ENCODE assay signal across 8 cellular contexts in the genomic region with DNA sequence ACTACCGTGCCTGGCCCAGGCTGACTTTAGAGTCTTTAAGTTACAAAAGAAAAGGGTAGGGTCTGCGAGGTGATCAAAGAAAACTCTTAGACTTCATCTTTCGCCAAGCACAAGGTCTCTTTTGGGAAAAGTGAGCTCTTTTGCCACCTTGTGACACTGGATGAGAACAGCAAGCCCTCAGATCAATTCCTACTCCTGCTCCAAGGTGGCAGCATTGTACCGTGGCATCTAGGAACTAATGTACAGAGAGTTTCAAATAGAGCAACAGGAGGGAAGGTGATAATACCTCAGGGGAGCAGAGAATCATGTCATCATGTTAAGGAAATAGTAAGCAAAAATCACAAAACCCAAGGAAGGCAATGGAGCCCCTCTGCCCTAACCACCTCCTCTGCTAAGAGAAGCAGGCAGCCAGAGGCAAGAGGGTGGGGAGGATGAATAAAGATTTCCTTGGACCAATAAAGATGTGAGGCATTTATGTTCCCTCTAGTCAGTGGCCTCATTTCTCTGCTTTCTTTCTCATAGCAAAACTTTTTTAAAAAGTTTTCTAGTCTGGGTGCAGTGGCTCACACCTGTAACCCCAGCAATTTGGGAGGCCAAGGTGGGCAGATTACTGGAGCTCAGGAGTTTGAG. TPM values are rescaled to one million over a fixed set of nuclear protein-coding genes. Genes with fewer than 3 reads are reported as not detected.
A peak's percentile ranks its signal among the peaks of the same experiment; 100 is the strongest.
DNase-seq lines count a peak whose midpoint lies in the region; ATAC-seq and TF ChIP-seq lines count a peak whose summit lies in the region.

No MANE protein-coding gene starts in this region.

- peak; percentile 58 for DNase-seq in AG09319 (ENCODE audit: extremely low read depth, low read depth)
- DNase-seq in NCI-H1092 treated with DMSO at 0.1 percent for 48 hours (lab: John Stamatoyannopoulos, UW) = peak; percentile 69
- DNase-seq in SIG-M5 treated with dmso at 0.1 percent for 504 hours (lab: John Stamatoyannopoulos, UW; ENCODE audit: unreplicated experiment) = peak; percentile 87
- DNase-seq in activated effector memory CD4-positive, alpha-beta T cell treated with Interleukin-2 at 50 U/mL for 16 hours = peak; percentile 33
- DNase-seq in foreskin keratinocyte = peak in 1 of 2 donors; percentile 79
- DNase-seq in ovary = peak; percentile 45 to 60 (median 56)
- DNase-seq in upper lobe of right lung = no peak

- no peaks in the 10 kb centered on the region for H3K27me3 ChIP-seq in foreskin keratinocyte
- H3K27me3 ChIP-seq in ovary = no peaks in the 10 kb centered on the region
- H3K27me3 ChIP-seq in upper lobe of right lung = no peaks in the 10 kb centered on the region

- H3K27ac ChIP-seq in foreskin keratinocyte = no peak overlapping the region
- no peak overlapping the region for H3K27ac ChIP-seq in ovary
- H3K27ac ChIP-seq in upper lobe of right lung = no peak overlapping the region

- TF ChIP-seq POLR2A in ovary (IDR thresholded peaks at IDR 0.05) = no peak

- H3K36me3 ChIP-seq in ovary (no peaks in the 10 kb centered on the region), upper lobe of right lung (no peaks in the 10 kb centered on the region)

- TF ChIP-seq EP300 in ovary (IDR thresholded peaks at IDR 0.05) = no peak

- no peaks in the 10 kb centered on the region for H3K4me1 ChIP-seq in foreskin keratinocyte
- H3K4me1 ChIP-seq in ovary (ENCODE audit: insufficient read depth) = no peaks in the 10 kb centered on the region
- H3K4me1 ChIP-seq in upper lobe of right lung = peaks cover 3% of the 10 kb centered on the region

- ATAC-seq in GM19397 (IDR thresholded peaks at IDR 0.05; ENCODE audit: unreplicated experiment) (peak; percentile 61), foreskin keratinocyte (peak; percentile 81), upper lobe of right lung (peak; percentile 98)

- H3K4me3 ChIP-seq in ovary (no peak overlapping the region), upper lobe of right lung (no peak overlapping the region)

- intact Hi-C loops in ovary (cut with DNase I) (loop anchor here in 2 of 4 donors (10.0 kb wide), 2 partner anchors 71 to 759 kb away; no protein-coding TSS in a partner anchor), upper lobe of right lung (cut with DNase I) (no loop called here)

- TF ChIP-seq CTCF in AG09319 (IDR thresholded peaks at IDR 0.05; ENCODE audit: low read depth, low read length) (no peak; the same call in none of the 2 replicates), foreskin keratinocyte (conservative IDR thresholded peaks at IDR 0.05) (peak; percentile 100), ovary (IDR thresholded peaks at IDR 0.05) (peak; percentile 64 to 90 (median 78)), upper lobe of right lung (IDR thresholded peaks at IDR 0.05) (peak; percentile 92)

- H3K9me3 ChIP-seq in ovary (no peaks in the 10 kb centered on the region), upper lobe of right lung (no peaks in the 10 kb centered on the region)

- whole genome bisulfite sequencing in ovary, 3 donors = 7 to 15% (median 11%) methylated on average over 4 of the region's 4 CpGs

RNA-seq across cellular contexts. Expression of gene C17orf78, which starts 2.1 kb away (rescaled TPM):
- total RNA-seq in foreskin keratinocyte (not detected in 2 replicates), ovary (not detected), upper lobe of right lung (not detected)
- polyA plus RNA-seq in foreskin keratinocyte (not detected in 2 replicates), ovary (not detected)

RNA-seq across cellular contexts. Expression of gene ACACA, which starts 33.0 kb away (rescaled TPM):
- total RNA-seq in foreskin keratinocyte = 89.8 and 90.2 TPM in 2 replicates
- polyA plus RNA-seq in foreskin keratinocyte = 30.1 and 33.2 TPM in 2 replicates
- 100 to 1,000 TPM in 1 of 7 donors, 10 to 100 TPM in 6; 20.5 to 104 (median 43.3) TPM for total RNA-seq in ovary
- 10 to 100 TPM; 10.9 to 36.8 TPM for polyA plus RNA-seq in ovary
- 110 TPM for total RNA-seq in upper lobe of right lung

RNA-seq across cellular contexts. Expression of gene TADA2A, which starts 33.0 kb away (rescaled TPM):
- total RNA-seq in foreskin keratinocyte (14.2 and 16.0 TPM in 2 replicates), ovary (10 to 100 TPM; 12.9 to 33.2 (median 24.9) TPM), upper lobe of right lung (21.4 TPM)
- polyA plus RNA-seq in foreskin keratinocyte (7.2 and 8.9 TPM in 2 replicates), ovary (10 to 100 TPM in 1 of 2 donors, 1 to 10 TPM in 1; 9.2 to 20.5 TPM)
